ENCODE assay signal across 9 cellular contexts in genomic region chr1:15328785-15329480, GRCh38.
A peak's percentile ranks its signal among the peaks of the same experiment; 100 is the strongest.
DNase-seq lines count a peak whose midpoint lies in the region; ATAC-seq and TF ChIP-seq lines count a peak whose summit lies in the region.
"Had no signal": no experiment of that assay in that cellular context is flagged by ENCODE, and none has a peak within 500 bp of the region (broad histone marks: within the 10 kb centered on the region; RNA-seq: fewer than 3 reads in every experiment).

No MANE protein-coding gene starts in this region.

- WGBS in mesenchymal stem cell, result 85% methylated on average over 21 of the region's 21 CpGs

- no peak overlapping the region for H2BK120ac ChIP-seq in mesenchymal stem cell (ENCODE audit: low read depth, low read length)

- H3K9ac ChIP-seq in Karpas-422 (ENCODE audit: low read length) (no peak overlapping the region), colonic mucosa (ENCODE audit: low read depth in 2 of 2, low read length in 2 of 2) (peak overlapping the region in 1 of 2 donors; percentile 51), mesenchymal stem cell (ENCODE audit: low read length) (peak overlapping the region; percentile 64)

- peaks cover 6% of the 10 kb centered on the region for H3K4me1 Mint-ChIP-seq in activated T-helper 1 cell treated with anti-CD3 and anti-CD28 coated beads, Interleukin-12 subunit alpha, Interleukin-12 subunit beta, Interleukin-2, Interleukin-4 antibody, amounts not matched to agents 30 ng/mL and 10 ng/mL and 1 ng/mL, durations not matched to agents 14 hours and 24 hours and 36 hours (ENCODE audit: low read depth)

- H2AK5ac ChIP-seq in mesenchymal stem cell (ENCODE audit: low read length, severe bottlenecking), result no peak overlapping the region

- H4K20me1 ChIP-seq in Karpas-422 (ENCODE audit: insufficient read depth, low read depth, low read length), result no peaks in the 10 kb centered on the region

- H3K23ac ChIP-seq in mesenchymal stem cell (ENCODE audit: low read length in 2 of 2), result no peak overlapping the region

- no peak overlapping the region for H2BK15ac ChIP-seq in mesenchymal stem cell (ENCODE audit: low read depth, poor library complexity, severe bottlenecking)

- no peak overlapping the region for H4K8ac ChIP-seq in mesenchymal stem cell (ENCODE audit: low read length)

- intact Hi-C loops in colonic mucosa (cut with DNase I), result no loop called here
- intact Hi-C loops in activated T-helper 1 cell treated with anti-CD3 and anti-CD28 coated beads, Interleukin-12 subunit alpha, Interleukin-12 subunit beta, Interleukin-2, Interleukin-4 antibody, amounts not matched to agents 30 ng/mL and 10 ng/mL and 1 ng/mL, durations not matched to agents 14 hours and 24 hours and 36 hours (cut with micrococcal nuclease), result loop anchor here (1.0 kb wide), 1 partner anchor 18 kb away; no protein-coding TSS in a partner anchor

- no peak overlapping the region for H2BK5ac ChIP-seq in mesenchymal stem cell (ENCODE audit: low read depth, low read length, poor library complexity, severe bottlenecking)

- peak overlapping the region in 1 of 2 experiments; percentile 25 for H3K18ac ChIP-seq in mesenchymal stem cell (ENCODE audit: low read depth in 1 of 2, low read length in 2 of 2)

- no peak overlapping the region for H2BK12ac ChIP-seq in mesenchymal stem cell (ENCODE audit: low read length in 2 of 2)

- H3K27ac Mint-ChIP-seq in activated T-helper 1 cell treated with anti-CD3 and anti-CD28 coated beads, Interleukin-12 subunit alpha, Interleukin-12 subunit beta, Interleukin-2, Interleukin-4 antibody, amounts not matched to agents 30 ng/mL and 10 ng/mL and 1 ng/mL, durations not matched to agents 14 hours and 24 hours and 36 hours, result no peak overlapping the region
- H3K27ac Mint-ChIP-seq: type B pancreatic cell had no signal

- H3K9me2 ChIP-seq in Karpas-422 (replicated peaks; ENCODE audit: insufficient read depth, low read length), result no peaks in the 10 kb centered on the region

- H3K36me3 ChIP-seq in Karpas-422 (ENCODE audit: insufficient read depth, low read length), result no peaks in the 10 kb centered on the region
- H3K36me3 ChIP-seq in colonic mucosa, result no peaks in the 10 kb centered on the region
- H3K36me3 ChIP-seq in mesenchymal stem cell (ENCODE audit: control insufficient read depth in 1 of 2, insufficient read depth in 2 of 2, low read depth in 1 of 2, low read length in 2 of 2), result no peaks in the 10 kb centered on the region

- no peak overlapping the region for H3K14ac ChIP-seq in mesenchymal stem cell (ENCODE audit: low read length in 2 of 2)

- H3K4me3 Mint-ChIP-seq in activated T-helper 1 cell treated with anti-CD3 and anti-CD28 coated beads, Interleukin-12 subunit alpha, Interleukin-12 subunit beta, Interleukin-2, Interleukin-4 antibody, amounts not matched to agents 30 ng/mL and 10 ng/mL and 1 ng/mL, durations not matched to agents 14 hours and 24 hours and 36 hours, result no peak overlapping the region
- H3K4me3 Mint-ChIP-seq: type B pancreatic cell had no signal

- H3K4ac ChIP-seq in mesenchymal stem cell (ENCODE audit: low read depth in 1 of 2, low read length in 2 of 2), result no peak overlapping the region

- H3K27me3 ChIP-seq in Karpas-422 (ENCODE audit: low read length) (no peaks in the 10 kb centered on the region), colonic mucosa (no peaks in the 10 kb centered on the region), mesenchymal stem cell (ENCODE audit: control insufficient read depth in 1 of 2, insufficient read depth in 1 of 2, low read length in 2 of 2) (peaks cover 0 to 37% of the 10 kb centered on the region in 2 experiments)

- peaks cover 2% of the 10 kb centered on the region for H3K36me3 Mint-ChIP-seq in activated T-helper 1 cell treated with anti-CD3 and anti-CD28 coated beads, Interleukin-12 subunit alpha, Interleukin-12 subunit beta, Interleukin-2, Interleukin-4 antibody, amounts not matched to agents 30 ng/mL and 10 ng/mL and 1 ng/mL, durations not matched to agents 14 hours and 24 hours and 36 hours (ENCODE audit: low read depth)
- H3K36me3 Mint-ChIP-seq: type B pancreatic cell had no signal

- H3K4me3 ChIP-seq in Karpas-422 (ENCODE audit: low read length) (no peak overlapping the region), colonic mucosa (no peak overlapping the region), mesenchymal stem cell (ENCODE audit: insufficient read depth in 1 of 2, low read depth in 1 of 2, low read length in 2 of 2) (peak overlapping the region in 1 of 2 experiments; percentile 1)

- H3K9me3 ChIP-seq in Karpas-422 (ENCODE audit: low read length) (no peaks in the 10 kb centered on the region), colonic mucosa (no peaks in the 10 kb centered on the region), mesenchymal stem cell (ENCODE audit: control insufficient read depth, low read length) (no peaks in the 10 kb centered on the region)

- ATAC-seq in HG02798 (IDR thresholded peaks at IDR 0.05; ENCODE audit: poor library complexity, unreplicated experiment), result no peak

- H3K4me1 ChIP-seq in Karpas-422 (ENCODE audit: low read length), result no peaks in the 10 kb centered on the region
- peaks cover 18% of the 10 kb centered on the region for H3K4me1 ChIP-seq in colonic mucosa
- peaks cover 18% of the 10 kb centered on the region for H3K4me1 ChIP-seq in mesenchymal stem cell (ENCODE audit: control insufficient read depth, insufficient read depth, low read depth, low read length)

- TF ChIP-seq CTCF in AG09319 (IDR thresholded peaks at IDR 0.05; ENCODE audit: low read depth, low read length) (peak; percentile 48), colonic mucosa (IDR thresholded peaks at IDR 0.05) (no peak)

- no peak overlapping the region for H3K27ac ChIP-seq in Karpas-422 (ENCODE audit: low read length)
- H3K27ac ChIP-seq in colonic mucosa, result no peak overlapping the region
- no peak overlapping the region for H3K27ac ChIP-seq in mesenchymal stem cell (ENCODE audit: low read length, poor library complexity, severe bottlenecking)

- peaks cover 39% of the 10 kb centered on the region for H3K27me3 Mint-ChIP-seq in activated T-helper 1 cell treated with anti-CD3 and anti-CD28 coated beads, Interleukin-12 subunit alpha, Interleukin-12 subunit beta, Interleukin-2, Interleukin-4 antibody, amounts not matched to agents 30 ng/mL and 10 ng/mL and 1 ng/mL, durations not matched to agents 14 hours and 24 hours and 36 hours (ENCODE audit: insufficient read depth)

- H4K91ac ChIP-seq in mesenchymal stem cell (ENCODE audit: low read length), result no peak overlapping the region

- DNase-seq in AG09319 (ENCODE audit: extremely low read depth, low read depth) (no peak), Karpas-422 (peak; percentile 34), colonic mucosa (peak; percentile 53), mesenchymal stem cell (no peak), NCI-H748 (lab: John Stamatoyannopoulos, UW; ENCODE audit: unreplicated experiment) (no peak)
- no peak for DNase-seq in activated T-helper 1 cell treated with anti-CD3 and anti-CD28 coated beads, Interleukin-12 subunit alpha, Interleukin-12 subunit beta, Interleukin-2, Interleukin-4 antibody, amounts not matched to agents 30 ng/mL and 10 ng/mL and 1 ng/mL, durations not matched to agents 14 hours and 24 hours and 36 hours (ENCODE audit: low spot score)
- DNase-seq in activated CD4-positive, alpha-beta T cell treated with anti-CD3 and anti-CD28 coated beads, Interleukin-2, amount 50 U/mL, for 4 hours, result no peak

- no peak overlapping the region for H2AFZ ChIP-seq in Karpas-422 (ENCODE audit: low read length)
- peak overlapping the region; percentile 29 for H2AFZ ChIP-seq in mesenchymal stem cell (ENCODE audit: low read depth, low read length)

- H3K9me3 Mint-ChIP-seq in activated T-helper 1 cell treated with anti-CD3 and anti-CD28 coated beads, Interleukin-12 subunit alpha, Interleukin-12 subunit beta, Interleukin-2, Interleukin-4 antibody, amounts not matched to agents 30 ng/mL and 10 ng/mL and 1 ng/mL, durations not matched to agents 14 hours and 24 hours and 36 hours, result no peaks in the 10 kb centered on the region
- H3K9me3 Mint-ChIP-seq: type B pancreatic cell had no signal

- H3K79me1 ChIP-seq in mesenchymal stem cell (replicated peaks; ENCODE audit: low read length, poor library complexity, severe bottlenecking), result no peaks in the 10 kb centered on the region

- no peaks in the 10 kb centered on the region for H3K79me2 ChIP-seq in Karpas-422 (ENCODE audit: low read length)

- H3K4me2 ChIP-seq in Karpas-422 (ENCODE audit: low read depth, low read length, poor library complexity, severe bottlenecking) (no peak overlapping the region), mesenchymal stem cell (ENCODE audit: low read length, poor library complexity, severe bottlenecking) (no peak overlapping the region)

Comparison
In these comparisons a context has a peak if more than half of its experiments do, and no peak if none do; other contexts are left out.
1. DNase-seq: peak in Karpas-422 (single experiment) and colonic mucosa (single experiment); none in AG09319 (single experiment), mesenchymal stem cell (single experiment), activated T-helper 1 cell treated with anti-CD3 and anti-CD28 coated beads, Interleukin-12 subunit alpha, Interleukin-12 subunit beta, Interleukin-2, Interleukin-4 antibody, amounts not matched to agents 30 ng/mL and 10 ng/mL and 1 ng/mL, durations not matched to agents 14 hours and 24 hours and 36 hours (single experiment), activated CD4-positive, alpha-beta T cell treated with anti-CD3 and anti-CD28 coated beads, Interleukin-2, amount 50 U/mL, for 4 hours (0 of 2) and NCI-H748 (single experiment).